ENCODE assay signal across 8 cellular contexts in genomic region chr19:17629760-17630159, GRCh38. TPM values are rescaled to one million over a fixed set of nuclear protein-coding genes. Genes with fewer than 3 reads are reported as not detected.
"Had no signal": no experiment of that assay in that cellular context is flagged by ENCODE, and none has a peak within 500 bp of the region (broad histone marks: within the 10 kb centered on the region; RNA-seq: fewer than 3 reads in every experiment).

No MANE protein-coding gene starts in this region.

- H3K27ac ChIP-seq: GM23248, HL-60 had no signal

- DNase-seq: GM23248, GOT3, H7, KG1 had no signal

- H3K4me3 ChIP-seq: GM23248, HAP-1 had no signal

- ATAC-seq: HCT116 had no signal

- H3K36me3 ChIP-seq: HAP-1 had no signal

- H3K4me1 ChIP-seq: HAP-1 had no signal

- H3K9ac ChIP-seq: GM23248 had no signal

- H3K9me3 ChIP-seq: HAP-1 had no signal

RNA-seq across cellular contexts. Expression of gene UNC13A, which starts 58.4 kb away (rescaled TPM):
- polyA plus RNA-seq: IgD-negative memory B cell had no signal
